In genomic region chr1:117179471-117179870, GRCh38 we compare ENCODE assay signal across 1 cellular context.
TF ChIP-seq lines count a peak whose summit lies in the region.

No MANE protein-coding gene starts in this region.

TF ChIP-seq in IMR-90, 13 proteins besides CTCF, POLR2A, EP300 and RAD21 (continued from another document):
- TF ChIP-seq USF2 (IDR thresholded peaks at IDR 0.05; ENCODE audit: low read depth, low read length) = no peak
